43 cellular contexts compared by ENCODE assay signal in the genomic region with DNA sequence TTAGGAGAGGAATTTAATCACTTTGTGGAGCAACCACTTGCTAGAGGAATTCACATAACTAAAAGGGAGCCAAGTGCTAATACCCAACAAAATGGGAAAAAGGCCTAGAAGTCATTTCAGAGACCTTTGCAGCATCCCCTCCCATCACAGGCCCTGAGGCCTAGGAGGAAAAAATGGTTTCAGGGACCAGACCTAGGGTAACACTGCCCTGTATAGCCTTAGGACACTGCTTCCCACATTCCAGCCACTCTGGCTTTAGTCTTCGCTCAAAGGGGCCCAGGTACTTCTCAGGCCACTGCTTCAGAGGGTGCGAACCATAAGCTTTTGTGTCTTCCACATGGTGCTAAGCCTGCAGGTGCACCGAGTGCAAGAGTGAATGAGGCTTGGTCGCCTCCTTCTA. TPM values are rescaled to one million over a fixed set of nuclear protein-coding genes. Genes with fewer than 3 reads are reported as not detected.
"Had no signal": no experiment of that assay in that cellular context is flagged by ENCODE, and none has a peak within 500 bp of the region (broad histone marks: within the 10 kb centered on the region; RNA-seq: fewer than 3 reads in every experiment).

No MANE protein-coding gene starts in this region.

- ATAC-seq: activated naive CD4-positive, alpha-beta T cell treated with anti-CD3 and anti-CD28 coated beads, Interleukin-2, amount 50 U/mL, for 72 hours; activated naive CD8-positive, alpha-beta T cell treated with anti-CD3 and anti-CD28 coated beads, Interleukin-2, amount 50 U/mL, for 24 hours; activated T-cell treated with anti-CD3 and anti-CD28 coated beads, Interleukin-2, amount 50 U/mL, for 4 hours; activated T-helper 17 cell treated with anti-CD3 and anti-CD28 coated beads, Interleukin-2, amount 50 U/mL, for 72 hours; body of pancreas had no signal

- H3K4me1 Mint-ChIP-seq: activated naive CD4-positive, alpha-beta T cell treated with anti-CD3 and anti-CD28 coated beads, Interleukin-2, amount 10 ng/mL, durations not matched to agents 7 days and 5 days; activated naive CD4-positive, alpha-beta T cell treated with anti-CD3 and anti-CD28 coated beads, Interleukin-2, amount 50 U/mL, for 24 hours; activated naive CD8-positive, alpha-beta T cell treated with anti-CD3 and anti-CD28 coated beads for 36 hours; activated naive CD8-positive, alpha-beta T cell treated with anti-CD3 and anti-CD28 coated beads, Interleukin-2, amount 10 ng/mL, durations not matched to agents 7 days and 5 days; activated naive CD8-positive, alpha-beta T cell treated with anti-CD3 and anti-CD28 coated beads, Interleukin-2, amount 50 U/mL, for 24 hours; activated T-helper 17 cell treated with anti-CD3 and anti-CD28 coated beads, Interleukin-2, amount 50 U/mL, for 72 hours; brain; central memory CD8-positive, alpha-beta T cell had no signal

- H3K4me1 ChIP-seq: adrenal gland, ascending aorta, body of pancreas, breast epithelium had no signal

- DNase-seq: activated effector memory CD4-positive, alpha-beta T cell treated with anti-CD3 and anti-CD28 coated beads, Interleukin-2, amount 50 U/mL, for 16 hours; activated effector memory CD4-positive, alpha-beta T cell treated with Interleukin-2 at 50 U/mL for 16 hours; activated gamma-delta T cell; activated gamma-delta T cell treated with Interleukin-2 at 50 U/mL for 16 hours; activated naive CD4-positive, alpha-beta T cell; activated naive CD4-positive, alpha-beta T cell treated with anti-CD3 and anti-CD28 coated beads for 36 hours; activated naive CD4-positive, alpha-beta T cell treated with anti-CD3 and anti-CD28 coated beads, Interleukin-2, amount 10 ng/mL, durations not matched to agents 7 days and 5 days; activated naive CD4-positive, alpha-beta T cell treated with anti-CD3 and anti-CD28 coated beads, Interleukin-2, amount 50 U/mL, for 16 hours; activated naive CD4-positive, alpha-beta T cell treated with Interleukin-2 at 50 U/mL for 16 hours; activated naive CD8-positive, alpha-beta T cell treated with anti-CD3 and anti-CD28 coated beads for 36 hours; activated naive CD8-positive, alpha-beta T cell treated with anti-CD3 and anti-CD28 coated beads, Interleukin-2, amount 10 ng/mL, durations not matched to agents 7 days and 5 days; activated naive CD8-positive, alpha-beta T cell treated with anti-CD3 and anti-CD28 coated beads, Interleukin-2, amount 50 U/mL, for 24 hours; activated T-cell treated with anti-CD3 and anti-CD28 coated beads, Interleukin-2, amount 50 U/mL, for 24 hours; activated T-cell treated with anti-CD3 and anti-CD28 coated beads, Interleukin-2, amount 50 U/mL, for 4 hours; activated T-cell treated with anti-CD3 and anti-CD28 coated beads, Interleukin-2, amount 50 U/mL, for 48 hours; adrenal gland; amniotic stem cell; amygdala; anterior cingulate cortex; aorta; body of pancreas; brain microvascular endothelial cell; caudate nucleus; central memory CD4-positive, alpha-beta T cell; cerebellar nuclear complex had no signal

- H3K27me3 Mint-ChIP-seq: activated naive CD4-positive, alpha-beta T cell treated with anti-CD3 and anti-CD28 coated beads, Interleukin-2, amount 10 ng/mL, durations not matched to agents 7 days and 5 days; activated naive CD4-positive, alpha-beta T cell treated with anti-CD3 and anti-CD28 coated beads, Interleukin-2, amount 50 U/mL, for 24 hours; activated naive CD8-positive, alpha-beta T cell; activated naive CD8-positive, alpha-beta T cell treated with anti-CD3 and anti-CD28 coated beads for 36 hours; activated naive CD8-positive, alpha-beta T cell treated with anti-CD3 and anti-CD28 coated beads, Interleukin-2, amount 10 ng/mL, durations not matched to agents 7 days and 5 days; activated naive CD8-positive, alpha-beta T cell treated with anti-CD3 and anti-CD28 coated beads, Interleukin-2, amount 50 U/mL, for 24 hours; activated T-helper 17 cell treated with anti-CD3 and anti-CD28 coated beads, Interleukin-2, amount 50 U/mL, for 72 hours; central memory CD8-positive, alpha-beta T cell had no signal

- H3K9me3 ChIP-seq: adrenal gland, ascending aorta, body of pancreas had no signal

- H3K4me3 ChIP-seq: adrenal gland, ascending aorta, body of pancreas, breast epithelium, cardiac muscle cell had no signal

- H3K36me3 Mint-ChIP-seq: activated naive CD4-positive, alpha-beta T cell treated with anti-CD3 and anti-CD28 coated beads, Interleukin-2, amount 10 ng/mL, durations not matched to agents 7 days and 5 days; activated naive CD4-positive, alpha-beta T cell treated with anti-CD3 and anti-CD28 coated beads, Interleukin-2, amount 50 U/mL, for 24 hours; activated naive CD4-positive, alpha-beta T cell treated with anti-CD3 and anti-CD28 coated beads, Interleukin-2, amount 50 U/mL, for 72 hours; activated naive CD8-positive, alpha-beta T cell; activated naive CD8-positive, alpha-beta T cell treated with anti-CD3 and anti-CD28 coated beads for 36 hours; activated naive CD8-positive, alpha-beta T cell treated with anti-CD3 and anti-CD28 coated beads, Interleukin-2, amount 10 ng/mL, durations not matched to agents 7 days and 5 days; brain had no signal

- H3K36me3 ChIP-seq: adrenal gland, ascending aorta, brain microvascular endothelial cell, breast epithelium, cardiac muscle cell had no signal

- H3K27ac ChIP-seq: adrenal gland, ascending aorta, body of pancreas, brain microvascular endothelial cell, breast epithelium, cardiac muscle cell had no signal

- H3K27me3 ChIP-seq: adrenal gland, ascending aorta, body of pancreas, brain microvascular endothelial cell, cardiac muscle cell had no signal

- H3K9me3 Mint-ChIP-seq: activated naive CD8-positive, alpha-beta T cell treated with anti-CD3 and anti-CD28 coated beads, Interleukin-2, amount 10 ng/mL, durations not matched to agents 7 days and 5 days; activated T-helper 1 cell treated with anti-CD3 and anti-CD28 coated beads, Interleukin-12 subunit alpha, Interleukin-12 subunit beta, Interleukin-2, Interleukin-4 antibody, amounts not matched to agents 30 ng/mL and 10 ng/mL and 1 ng/mL, durations not matched to agents 14 hours and 24 hours and 36 hours had no signal

- H3K27ac Mint-ChIP-seq: activated naive CD4-positive, alpha-beta T cell treated with anti-CD3 and anti-CD28 coated beads for 36 hours; activated naive CD4-positive, alpha-beta T cell treated with anti-CD3 and anti-CD28 coated beads, Interleukin-2, amount 10 ng/mL, durations not matched to agents 7 days and 5 days; activated naive CD4-positive, alpha-beta T cell treated with anti-CD3 and anti-CD28 coated beads, Interleukin-2, amount 50 U/mL, for 24 hours; activated naive CD4-positive, alpha-beta T cell treated with anti-CD3 and anti-CD28 coated beads, Interleukin-2, amount 50 U/mL, for 72 hours; activated naive CD8-positive, alpha-beta T cell; activated naive CD8-positive, alpha-beta T cell treated with anti-CD3 and anti-CD28 coated beads for 36 hours; activated naive CD8-positive, alpha-beta T cell treated with anti-CD3 and anti-CD28 coated beads, Interleukin-2, amount 10 ng/mL, durations not matched to agents 7 days and 5 days; activated naive CD8-positive, alpha-beta T cell treated with anti-CD3 and anti-CD28 coated beads, Interleukin-2, amount 50 U/mL, for 24 hours; activated T-cell treated with anti-CD3 and anti-CD28 coated beads, Interleukin-2, amount 50 U/mL, for 24 hours; activated T-helper 1 cell treated with anti-CD3 and anti-CD28 coated beads, Interleukin-12 subunit alpha, Interleukin-12 subunit beta, Interleukin-2, Interleukin-4 antibody, amounts not matched to agents 30 ng/mL and 10 ng/mL and 1 ng/mL, durations not matched to agents 14 hours and 24 hours and 36 hours; activated T-helper 17 cell treated with anti-CD3 and anti-CD28 coated beads, Interleukin-2, amount 50 U/mL, for 72 hours; activated T-helper 2 cell treated with anti-CD3 and anti-CD28 coated beads, Interferon-gamma antibody, Interleukin-2, Interleukin-4, amounts not matched to agents 10 μg/mL and 5 μg/mL and 100 μg/mL, durations not matched to agents 14 hours and 24 hours and 36 hours; brain had no signal

- H3K4me3 Mint-ChIP-seq: activated naive CD4-positive, alpha-beta T cell treated with anti-CD3 and anti-CD28 coated beads for 36 hours; activated naive CD4-positive, alpha-beta T cell treated with anti-CD3 and anti-CD28 coated beads, Interleukin-2, amount 10 ng/mL, durations not matched to agents 7 days and 5 days; activated naive CD4-positive, alpha-beta T cell treated with anti-CD3 and anti-CD28 coated beads, Interleukin-2, amount 50 U/mL, for 24 hours; activated naive CD8-positive, alpha-beta T cell; activated naive CD8-positive, alpha-beta T cell treated with anti-CD3 and anti-CD28 coated beads for 36 hours; activated naive CD8-positive, alpha-beta T cell treated with anti-CD3 and anti-CD28 coated beads, Interleukin-2, amount 10 ng/mL, durations not matched to agents 7 days and 5 days; activated naive CD8-positive, alpha-beta T cell treated with anti-CD3 and anti-CD28 coated beads, Interleukin-2, amount 50 U/mL, for 24 hours; activated T-cell treated with anti-CD3 and anti-CD28 coated beads, Interleukin-2, amount 50 U/mL, for 24 hours; activated T-cell treated with anti-CD3 and anti-CD28 coated beads, Interleukin-2, amount 50 U/mL, for 4 hours; activated T-helper 1 cell treated with anti-CD3 and anti-CD28 coated beads, Interleukin-12 subunit alpha, Interleukin-12 subunit beta, Interleukin-2, Interleukin-4 antibody, amounts not matched to agents 30 ng/mL and 10 ng/mL and 1 ng/mL, durations not matched to agents 14 hours and 24 hours and 36 hours; activated T-helper 17 cell treated with anti-CD3 and anti-CD28 coated beads, Interleukin-2, amount 50 U/mL, for 72 hours; brain; central memory CD8-positive, alpha-beta T cell had no signal

- FAIRE-seq: astrocyte, bronchial epithelial cell, colon had no signal

RNA-seq across cellular contexts. Expression of a gene that starts 19.1 kb away (rescaled TPM):
- total RNA-seq: activated naive CD4-positive, alpha-beta T cell treated with anti-CD3 and anti-CD28 coated beads for 36 hours; activated naive CD4-positive, alpha-beta T cell treated with anti-CD3 and anti-CD28 coated beads, Interleukin-2, amount 50 U/mL, for 72 hours; activated naive CD8-positive, alpha-beta T cell treated with anti-CD3 and anti-CD28 coated beads for 36 hours; activated naive CD8-positive, alpha-beta T cell treated with anti-CD3 and anti-CD28 coated beads, Interleukin-2, amount 10 ng/mL, durations not matched to agents 7 days and 5 days; activated T-cell treated with anti-CD3 and anti-CD28 coated beads, Interleukin-2, amount 50 U/mL, for 4 hours; activated T-helper 1 cell treated with anti-CD3 and anti-CD28 coated beads, Interleukin-12 subunit alpha, Interleukin-12 subunit beta, Interleukin-2, Interleukin-4 antibody, amounts not matched to agents 30 ng/mL and 10 ng/mL and 1 ng/mL, durations not matched to agents 14 hours and 24 hours and 36 hours; activated T-helper 17 cell treated with anti-CD3 and anti-CD28 coated beads, Interleukin-2, amount 50 U/mL, for 72 hours; activated T-helper 2 cell treated with anti-CD3 and anti-CD28 coated beads, Interferon-gamma antibody, Interleukin-2, Interleukin-4, amounts not matched to agents 10 μg/mL and 5 μg/mL and 100 μg/mL, durations not matched to agents 14 hours and 24 hours and 36 hours; adrenal gland; aorta; ascending aorta; astrocyte; body of pancreas; breast epithelium; bronchial epithelial cell; cardiac muscle cell; cardiac septum; cerebellum; chondrocyte had no signal
- polyA plus RNA-seq: adipose tissue, adrenal gland, aorta, cardiac muscle cell had no signal
